In genomic region chr3:71537211-71537611, GRCh38 we compare ENCODE assay signal across 11 cellular contexts. TPM values are rescaled to one million over a fixed set of nuclear protein-coding genes. Genes with fewer than 3 reads are reported as not detected.
DNase-seq lines count a peak whose midpoint lies in the region; ATAC-seq and TF ChIP-seq lines count a peak whose summit lies in the region.
"Had no signal": no experiment of that assay in that cellular context is flagged by ENCODE, and none has a peak within 500 bp of the region (broad histone marks: within the 10 kb centered on the region; RNA-seq: fewer than 3 reads in every experiment).

No MANE protein-coding gene starts in this region.

- RAD21 ChIA-PET in HCT116 (lab: Charles Lee; ENCODE audit: low non-redundant PET in 1 of 2, low total read pairs in 2 of 2, uncharacterized antibody in 2 of 2, unreplicated experiment in 2 of 2), result no interaction called here

- peaks cover 2% of the 10 kb centered on the region for H3K36me3 Mint-ChIP-seq in activated CD4-positive, alpha-beta memory T cell treated with anti-CD3 and anti-CD28 coated beads for 36 hours
- H3K36me3 Mint-ChIP-seq in activated CD4-positive, alpha-beta memory T cell treated with anti-CD3 and anti-CD28 coated beads, Interleukin-2, amount 10 ng/mL, durations not matched to agents 7 days and 5 days (ENCODE audit: low read depth), result no peaks in the 10 kb centered on the region

- H3K9me3 ChIP-seq in HCT116 (ENCODE audit: control insufficient read depth in 1 of 2, insufficient read depth in 1 of 2, low read depth in 1 of 2, low read length in 2 of 2), result no peaks in the 10 kb centered on the region
- H3K9me3 ChIP-seq in gastroesophageal sphincter, result no peaks in the 10 kb centered on the region
- no peaks in the 10 kb centered on the region for H3K9me3 ChIP-seq in smooth muscle cell (replicated peaks; ENCODE audit: low read depth)

- peak; percentile 15 for DNase-seq in HCT116 (ENCODE audit: low read depth, low spot score)
- DNase-seq in amniotic epithelial cell (ENCODE audit: low read depth), result peak; percentile 98
- DNase-seq in smooth muscle cell (lab: John Stamatoyannopoulos, UW; ENCODE audit: unreplicated experiment), result peak; percentile 12
- no peak for DNase-seq in activated CD4-positive, alpha-beta memory T cell treated with anti-CD3 and anti-CD28 coated beads for 36 hours
- DNase-seq in activated CD4-positive, alpha-beta memory T cell treated with anti-CD3 and anti-CD28 coated beads, Interleukin-2, amount 10 ng/mL, durations not matched to agents 7 days and 5 days, result no peak
- no peak for DNase-seq in RPMI8226
- DNase-seq: activated T-cell treated with anti-CD3 and anti-CD28 coated beads, Interleukin-2, amount 50 U/mL, for 24 hours; effector memory CD4-positive, alpha-beta T cell; NCI-H187 treated with DMSO at 0.1 percent for 48 hours had no signal

- ATAC-seq in HCT116 (peak; percentile 74), gastroesophageal sphincter (peak; percentile 79), HG03442 (IDR thresholded peaks at IDR 0.05; ENCODE audit: unreplicated experiment) (no peak)

- H3K4me3 ChIP-seq in HCT116 (replicated peaks in 1 of 2; ENCODE audit: low read depth in 1 of 2, low read length in 2 of 2) (no peak overlapping the region), gastroesophageal sphincter (no peak overlapping the region), smooth muscle cell (no peak overlapping the region)

- no peaks in the 10 kb centered on the region for H3K79me2 ChIP-seq in HCT116 (ENCODE audit: insufficient read depth, low read length)
- peaks cover 30% of the 10 kb centered on the region for H3K79me2 ChIP-seq in smooth muscle cell (ENCODE audit: low read depth)

- CTCF ChIA-PET in HCT116 (lab: Charles Lee), result no interaction called here
- CTCF ChIA-PET in activated CD4-positive, alpha-beta memory T cell treated with anti-CD3 and anti-CD28 coated beads for 36 hours (lab: Charles Lee), result no interaction called here
- CTCF ChIA-PET in activated CD4-positive, alpha-beta memory T cell treated with anti-CD3 and anti-CD28 coated beads, Interleukin-2, amount 10 ng/mL, durations not matched to agents 7 days and 5 days (lab: Charles Lee), result no interaction called here

- intact Hi-C loops in HCT116 (cut with micrococcal nuclease), result no loop called here
- intact Hi-C loops in activated CD4-positive, alpha-beta memory T cell treated with anti-CD3 and anti-CD28 coated beads for 36 hours (cut with micrococcal nuclease), result no loop called here

- no peaks in the 10 kb centered on the region for H3K9me3 Mint-ChIP-seq in activated CD4-positive, alpha-beta memory T cell treated with anti-CD3 and anti-CD28 coated beads for 36 hours
- no peaks in the 10 kb centered on the region for H3K9me3 Mint-ChIP-seq in activated CD4-positive, alpha-beta memory T cell treated with anti-CD3 and anti-CD28 coated beads, Interleukin-2, amount 10 ng/mL, durations not matched to agents 7 days and 5 days
- H3K9me3 Mint-ChIP-seq: activated T-cell treated with anti-CD3 and anti-CD28 coated beads, Interleukin-2, amount 50 U/mL, for 24 hours had no signal

- TF ChIP-seq POLR2A in HCT116 (IDR thresholded peaks at IDR 0.05; ENCODE audit: borderline replicate concordance, extremely low read depth, insufficient read depth, insufficient read length) (no peak), gastroesophageal sphincter (IDR thresholded peaks at IDR 0.05) (no peak)

- TF ChIP-seq RAD21 in HCT116 (IDR thresholded peaks at IDR 0.05; ENCODE audit: low read depth), result no peak

- no peak for TF ChIP-seq EP300 in gastroesophageal sphincter (IDR thresholded peaks at IDR 0.05)

- no peaks in the 10 kb centered on the region for H3K36me3 ChIP-seq in HCT116 (ENCODE audit: control insufficient read depth in 1 of 2, insufficient read depth in 2 of 2, low read length in 2 of 2)
- no peaks in the 10 kb centered on the region for H3K36me3 ChIP-seq in gastroesophageal sphincter
- no peaks in the 10 kb centered on the region for H3K36me3 ChIP-seq in smooth muscle cell (ENCODE audit: low read depth)

- no TSS peak for BruUV-seq in HCT116 (replicated peaks; lab: Mats Ljungman, UMichigan)

- TF ChIP-seq CTCF in HCT116 (IDR thresholded peaks at IDR 0.05 in 2 of 3, conservative IDR thresholded peaks at IDR 0.05 in 1 of 3; ENCODE audit: borderline replicate concordance in 1 of 3, insufficient read depth in 1 of 3, low read depth in 2 of 3, low read length in 2 of 3), result no peak
- TF ChIP-seq CTCF in gastroesophageal sphincter (IDR thresholded peaks at IDR 0.05), result no peak
- TF ChIP-seq CTCF in smooth muscle cell (IDR thresholded peaks at IDR 0.05; ENCODE audit: borderline replicate concordance, insufficient read depth, poor library complexity, severe bottlenecking), result no peak

- H4K20me1 ChIP-seq in HCT116 (ENCODE audit: insufficient read depth), result no peaks in the 10 kb centered on the region
- H4K20me1 ChIP-seq in smooth muscle cell (ENCODE audit: low read depth), result no peaks in the 10 kb centered on the region

- H3K9me2 ChIP-seq in HCT116 (ENCODE audit: insufficient read depth), result no peaks in the 10 kb centered on the region

- H3K27ac Mint-ChIP-seq in activated CD4-positive, alpha-beta memory T cell treated with anti-CD3 and anti-CD28 coated beads for 36 hours, result no peak overlapping the region
- no peak overlapping the region for H3K27ac Mint-ChIP-seq in activated CD4-positive, alpha-beta memory T cell treated with anti-CD3 and anti-CD28 coated beads, Interleukin-2, amount 10 ng/mL, durations not matched to agents 7 days and 5 days
- H3K27ac Mint-ChIP-seq: activated T-cell treated with anti-CD3 and anti-CD28 coated beads, Interleukin-2, amount 50 U/mL, for 24 hours had no signal

- POLR2A ChIA-PET in HCT116 (lab: Charles Lee), result no interaction called here
- POLR2A ChIA-PET in activated CD4-positive, alpha-beta memory T cell treated with anti-CD3 and anti-CD28 coated beads for 36 hours (lab: Charles Lee), result no interaction called here
- POLR2A ChIA-PET in activated CD4-positive, alpha-beta memory T cell treated with anti-CD3 and anti-CD28 coated beads, Interleukin-2, amount 10 ng/mL, durations not matched to agents 7 days and 5 days (lab: Charles Lee), result no interaction called here

- H3K4me2 ChIP-seq in HCT116 (ENCODE audit: low read length), result peak overlapping the region; percentile 47
- peak overlapping the region; percentile 74 for H3K4me2 ChIP-seq in smooth muscle cell

- no peak overlapping the region for H2AFZ ChIP-seq in HCT116 (ENCODE audit: low read depth, low read length, poor library complexity, severe bottlenecking)
- no peak overlapping the region for H2AFZ ChIP-seq in smooth muscle cell (ENCODE audit: low read depth)

- peaks cover 31% of the 10 kb centered on the region for H3F3A ChIP-seq in smooth muscle cell (ENCODE audit: low read depth)

- peaks cover 8 to 27% of the 10 kb centered on the region in 2 experiments for H3K4me1 ChIP-seq in HCT116 (ENCODE audit: control insufficient read depth in 1 of 2, insufficient read depth in 2 of 2, low read length in 2 of 2)
- peaks cover 0 to 67% (median 14%) of the 10 kb centered on the region in 3 donors for H3K4me1 ChIP-seq in gastroesophageal sphincter
- peaks cover 22% of the 10 kb centered on the region for H3K4me1 ChIP-seq in smooth muscle cell (ENCODE audit: low read depth)

- no peaks in the 10 kb centered on the region for H3K27me3 Mint-ChIP-seq in activated CD4-positive, alpha-beta memory T cell treated with anti-CD3 and anti-CD28 coated beads for 36 hours
- H3K27me3 Mint-ChIP-seq in activated CD4-positive, alpha-beta memory T cell treated with anti-CD3 and anti-CD28 coated beads, Interleukin-2, amount 10 ng/mL, durations not matched to agents 7 days and 5 days, result peaks cover 6% of the 10 kb centered on the region

- H3K4me3 Mint-ChIP-seq in activated CD4-positive, alpha-beta memory T cell treated with anti-CD3 and anti-CD28 coated beads for 36 hours, result no peak overlapping the region
- H3K4me3 Mint-ChIP-seq in activated CD4-positive, alpha-beta memory T cell treated with anti-CD3 and anti-CD28 coated beads, Interleukin-2, amount 10 ng/mL, durations not matched to agents 7 days and 5 days, result no peak overlapping the region
- H3K4me3 Mint-ChIP-seq: activated T-cell treated with anti-CD3 and anti-CD28 coated beads, Interleukin-2, amount 50 U/mL, for 24 hours had no signal

- H3K27me3 ChIP-seq in HCT116 (ENCODE audit: insufficient read depth, low read length), result no peaks in the 10 kb centered on the region
- no peaks in the 10 kb centered on the region for H3K27me3 ChIP-seq in gastroesophageal sphincter
- H3K27me3 ChIP-seq in smooth muscle cell (ENCODE audit: low read depth), result no peaks in the 10 kb centered on the region

- H3K4me1 Mint-ChIP-seq in activated CD4-positive, alpha-beta memory T cell treated with anti-CD3 and anti-CD28 coated beads for 36 hours (ENCODE audit: low read depth), result peaks cover 7% of the 10 kb centered on the region
- H3K4me1 Mint-ChIP-seq in activated CD4-positive, alpha-beta memory T cell treated with anti-CD3 and anti-CD28 coated beads, Interleukin-2, amount 10 ng/mL, durations not matched to agents 7 days and 5 days, result peaks cover 7% of the 10 kb centered on the region

- H3K9ac ChIP-seq in HCT116 (ENCODE audit: low read length) (no peak overlapping the region), smooth muscle cell (ENCODE audit: low read depth) (no peak overlapping the region)

- WGBS in gastroesophageal sphincter (ENCODE audit: low coverage in 1 of 2), 2 donors, result 24 to 28% methylated on average over 5 to 7 of the region's 7 CpGs
- 22% methylated on average over 7 of the region's 7 CpGs for WGBS in smooth muscle cell (ENCODE audit: low lambda C conversion rate)

- no peak overlapping the region; the same call in 1 of the 2 replicates for H3K27ac ChIP-seq in HCT116 (ENCODE audit: low read depth, low read length)
- peak overlapping the region in 3 of 4 donors; percentile 60 to 65 (median 61) for H3K27ac ChIP-seq in gastroesophageal sphincter
- H3K27ac ChIP-seq in smooth muscle cell (ENCODE audit: low read depth), result peak overlapping the region; percentile 76

TF ChIP-seq in HCT116, 20 proteins besides CTCF, POLR2A, EP300 and RAD21:
- no peak for TF ChIP-seq YY1 (IDR thresholded peaks at IDR 0.05; ENCODE audit: extremely low read depth, insufficient replicate concordance, low read depth, low read length)
- TF ChIP-seq FOSL1 (IDR thresholded peaks at IDR 0.05; ENCODE audit: low read depth), result peak; percentile 18; the same call in 1 of the 2 replicates
TF ChIP-seq in HCT116: peak in this region for 1.

RNA-seq across cellular contexts. Expression of gene FOXP1, which starts 46.3 kb away (rescaled TPM):
- total RNA-seq in HCT116 (2021; ENCODE audit: unreplicated experiment), result 11.4 TPM
- 4.2 and 5.4 TPM in 2 replicates for polyA plus RNA-seq in HCT116 (2012)
- total RNA-seq in gastroesophageal sphincter, result 100 to 1,000 TPM; 169 to 300 (median 202) TPM
- 68.0 and 68.3 TPM in 2 replicates for total RNA-seq in smooth muscle cell
- 40.9 and 49.5 TPM in 2 replicates for polyA plus RNA-seq in smooth muscle cell
- total RNA-seq in activated CD4-positive, alpha-beta memory T cell treated with anti-CD3 and anti-CD28 coated beads for 36 hours, result 100 to 1,000 TPM in 1 of 2 experiments, 10 to 100 TPM in 1; 94.4 to 102 TPM
- 10 to 100 TPM; 71.3 to 76.9 TPM for total RNA-seq in activated CD4-positive, alpha-beta memory T cell treated with anti-CD3 and anti-CD28 coated beads, Interleukin-2, amount 10 ng/mL, durations not matched to agents 7 days and 5 days

Comparison
In these comparisons a context has a peak if more than half of its experiments do, and no peak if none do; other contexts are left out.
1. DNase-seq: peak in HCT116 (single experiment), amniotic epithelial cell (single experiment) and smooth muscle cell (single experiment); none in activated CD4-positive, alpha-beta memory T cell treated with anti-CD3 and anti-CD28 coated beads for 36 hours (single experiment), activated CD4-positive, alpha-beta memory T cell treated with anti-CD3 and anti-CD28 coated beads, Interleukin-2, amount 10 ng/mL, durations not matched to agents 7 days and 5 days (single experiment) and RPMI8226 (single experiment).